Comparison of ENCODE assay signal across 1 cellular context in genomic region chr16:71629617-71630016, GRCh38.
TF ChIP-seq lines count a peak whose summit lies in the region.

No MANE protein-coding gene starts in this region.

TF ChIP-seq in HepG2, 621 proteins besides CTCF, POLR2A, EP300 and RAD21:
- TF ChIP-seq ZNF24 (IDR thresholded peaks at IDR 0.05) (no peak), AFF4 (CRISPR knock-in tag; IDR thresholded peaks at IDR 0.05) (no peak), MXI1 (IDR thresholded peaks at IDR 0.05; ENCODE audit: borderline replicate concordance, low read depth, low read length) (no peak), TEAD2 (CRISPR knock-in tag; IDR thresholded peaks at IDR 0.05) (no peak), RFX1 (IDR thresholded peaks at IDR 0.05) (no peak), ZNF496 (CRISPR knock-in tag; IDR thresholded peaks at IDR 0.05; ENCODE audit: insufficient replicate concordance) (no peak), SMAD1 (CRISPR knock-in tag; IDR thresholded peaks at IDR 0.05; ENCODE audit: borderline replicate concordance, low read depth) (no peak), NR2C2 (CRISPR knock-in tag; IDR thresholded peaks at IDR 0.05; ENCODE audit: borderline replicate concordance) (no peak), GLI4 (CRISPR knock-in tag; IDR thresholded peaks at IDR 0.05; ENCODE audit: borderline replicate concordance) (no peak), ZBTB37 (CRISPR knock-in tag; IDR thresholded peaks at IDR 0.05) (no peak)
